Comparison of ENCODE assay signal across 16 cellular contexts in the genomic region with DNA sequence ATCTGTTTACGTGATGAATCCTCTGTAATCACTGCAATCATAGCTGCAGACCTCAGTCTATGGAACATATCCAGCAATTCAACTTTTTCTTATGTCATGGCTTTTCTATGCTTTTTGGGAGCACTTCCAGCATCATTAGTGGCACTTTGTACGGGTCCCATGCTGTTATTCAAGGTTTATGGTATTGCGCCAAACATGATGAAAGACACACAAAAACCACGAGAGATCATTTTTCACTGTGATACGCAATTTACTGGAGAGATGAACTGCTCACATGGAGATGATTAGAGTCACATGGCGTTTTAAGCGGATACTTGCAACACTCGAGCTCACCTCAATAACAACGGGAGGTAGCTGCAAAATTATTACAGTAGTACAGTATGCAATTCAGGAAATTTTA.
A peak's percentile ranks its signal among the peaks of the same experiment; 100 is the strongest.
DNase-seq lines count a peak whose midpoint lies in the region; ATAC-seq and TF ChIP-seq lines count a peak whose summit lies in the region.
"Had no signal": no experiment of that assay in that cellular context is flagged by ENCODE, and none has a peak within 500 bp of the region (broad histone marks: within the 10 kb centered on the region; RNA-seq: fewer than 3 reads in every experiment).

No MANE protein-coding gene starts in this region.

- peak; percentile 28; the same call in 1 of the 2 replicates for TF ChIP-seq EP300 in Ishikawa (IDR thresholded peaks at IDR 0.05; ENCODE audit: borderline replicate concordance)

- H3K4me3 Mint-ChIP-seq in mesothelial cell of epicardium, result no peak overlapping the region
- H3K4me3 Mint-ChIP-seq: activated CD4-positive, alpha-beta T cell treated with anti-CD3 and anti-CD28 coated beads, Interleukin-2, amount 10 ng/mL, durations not matched to agents 24 days and 14 days; activated naive CD8-positive, alpha-beta T cell treated with anti-CD3 and anti-CD28 coated beads, Interleukin-2, amount 10 ng/mL, durations not matched to agents 7 days and 5 days; immature natural killer cell; naive thymus-derived CD8-positive, alpha-beta T cell had no signal

- CTCF ChIA-PET in GM10248 (lab: Yijun Ruan, JAX), result interaction anchor here (1.2 to 1.7 kb wide), 2 partner anchors 8 to 12 kb away, joined by 3 to 4 read pairs; no protein-coding TSS in a partner anchor

- TF ChIP-seq CTCF in AG09319 (IDR thresholded peaks at IDR 0.05; ENCODE audit: low read depth, low read length) (no peak), mesothelial cell of epicardium (IDR thresholded peaks at IDR 0.05; ENCODE audit: unreplicated experiment) (no peak), GM10248 (IDR thresholded peaks at IDR 0.05; ENCODE audit: control extremely low read depth, extremely low read depth, low read depth, missing control alignments) (no peak)

- peak; percentile 62 for DNase-seq in AG09319 (ENCODE audit: extremely low read depth, low read depth)
- peak; percentile 34 for DNase-seq in NCI-H446 treated with DMSO at 0.1 percent for 48 hours (lab: John Stamatoyannopoulos, UW)
- peak; percentile 80 for DNase-seq in fibroblast of gingiva (ENCODE audit: low read depth)
- no peak for DNase-seq in mesothelial cell of epicardium (ENCODE audit: low spot score in 2 of 2, unreplicated experiment in 2 of 2)
- DNase-seq in GM10248 (ENCODE audit: extremely low spot score), result no peak
- DNase-seq: activated CD4-positive, alpha-beta T cell treated with anti-CD3 and anti-CD28 coated beads, Interleukin-2, amount 10 ng/mL, durations not matched to agents 24 days and 14 days; activated naive CD8-positive, alpha-beta T cell treated with anti-CD3 and anti-CD28 coated beads, Interleukin-2, amount 10 ng/mL, durations not matched to agents 7 days and 5 days; activated T-cell treated with anti-CD3 and anti-CD28 coated beads for 4 hours; central memory CD4-positive, alpha-beta T cell; immature natural killer cell; naive thymus-derived CD8-positive, alpha-beta T cell; SHP77 treated with DMSO at 0.1 percent for 48 hours; stimulated activated CD4-positive, alpha-beta T cell treated with anti-CD3 and anti-CD28 coated beads, Interleukin-15, amount 100 ng/mL, for 24 hours had no signal

- no peak overlapping the region for H3K27ac Mint-ChIP-seq in mesothelial cell of epicardium
- H3K27ac Mint-ChIP-seq: activated CD4-positive, alpha-beta T cell treated with anti-CD3 and anti-CD28 coated beads, Interleukin-2, amount 10 ng/mL, durations not matched to agents 24 days and 14 days; activated naive CD8-positive, alpha-beta T cell treated with anti-CD3 and anti-CD28 coated beads, Interleukin-2, amount 10 ng/mL, durations not matched to agents 7 days and 5 days; immature natural killer cell; naive thymus-derived CD8-positive, alpha-beta T cell had no signal

- H3K27me3 Mint-ChIP-seq in mesothelial cell of epicardium (ENCODE audit: low read depth), result no peaks in the 10 kb centered on the region
- H3K27me3 Mint-ChIP-seq: activated CD4-positive, alpha-beta T cell treated with anti-CD3 and anti-CD28 coated beads, Interleukin-2, amount 10 ng/mL, durations not matched to agents 24 days and 14 days; activated naive CD8-positive, alpha-beta T cell treated with anti-CD3 and anti-CD28 coated beads, Interleukin-2, amount 10 ng/mL, durations not matched to agents 7 days and 5 days; naive thymus-derived CD8-positive, alpha-beta T cell had no signal

- H3K4me1 Mint-ChIP-seq in mesothelial cell of epicardium, result no peaks in the 10 kb centered on the region
- H3K4me1 Mint-ChIP-seq: activated CD4-positive, alpha-beta T cell treated with anti-CD3 and anti-CD28 coated beads, Interleukin-2, amount 10 ng/mL, durations not matched to agents 24 days and 14 days; activated naive CD8-positive, alpha-beta T cell treated with anti-CD3 and anti-CD28 coated beads, Interleukin-2, amount 10 ng/mL, durations not matched to agents 7 days and 5 days; immature natural killer cell; naive thymus-derived CD8-positive, alpha-beta T cell had no signal

- H3K36me3 Mint-ChIP-seq in mesothelial cell of epicardium, result no peaks in the 10 kb centered on the region
- H3K36me3 Mint-ChIP-seq: activated naive CD8-positive, alpha-beta T cell treated with anti-CD3 and anti-CD28 coated beads, Interleukin-2, amount 10 ng/mL, durations not matched to agents 7 days and 5 days; immature natural killer cell; naive thymus-derived CD8-positive, alpha-beta T cell had no signal

- TF ChIP-seq RAD21 in Ishikawa (IDR thresholded peaks at IDR 0.05; ENCODE audit: low read depth), result no peak

- ATAC-seq in HG03095 (IDR thresholded peaks at IDR 0.05; ENCODE audit: unreplicated experiment) (no peak), HG03571 (IDR thresholded peaks at IDR 0.05; ENCODE audit: unreplicated experiment) (no peak)
- ATAC-seq: naive thymus-derived CD8-positive, alpha-beta T cell had no signal

- peaks cover 16% of the 10 kb centered on the region for H3K9me3 Mint-ChIP-seq in mesothelial cell of epicardium
- H3K9me3 Mint-ChIP-seq: activated CD4-positive, alpha-beta T cell treated with anti-CD3 and anti-CD28 coated beads, Interleukin-2, amount 10 ng/mL, durations not matched to agents 24 days and 14 days; activated naive CD8-positive, alpha-beta T cell treated with anti-CD3 and anti-CD28 coated beads, Interleukin-2, amount 10 ng/mL, durations not matched to agents 7 days and 5 days had no signal

- POLR2A ChIA-PET in GM10248 (lab: Yijun Ruan, JAX), result no interaction called here

TF ChIP-seq in Ishikawa, 13 proteins besides CTCF, POLR2A, EP300 and RAD21:
- no peak for TF ChIP-seq YY1 (IDR thresholded peaks at IDR 0.05; ENCODE audit: low read depth)
- TF ChIP-seq CREB1 (IDR thresholded peaks at IDR 0.05; ENCODE audit: low read depth), result no peak
- peak; percentile 30; the same call in 1 of the 2 replicates for TF ChIP-seq TEAD4 (IDR thresholded peaks at IDR 0.05)
- no peak for TF ChIP-seq FOXM1 (IDR thresholded peaks at IDR 0.05; ENCODE audit: borderline replicate concordance, low read depth)
- TF ChIP-seq, protein P1, sequence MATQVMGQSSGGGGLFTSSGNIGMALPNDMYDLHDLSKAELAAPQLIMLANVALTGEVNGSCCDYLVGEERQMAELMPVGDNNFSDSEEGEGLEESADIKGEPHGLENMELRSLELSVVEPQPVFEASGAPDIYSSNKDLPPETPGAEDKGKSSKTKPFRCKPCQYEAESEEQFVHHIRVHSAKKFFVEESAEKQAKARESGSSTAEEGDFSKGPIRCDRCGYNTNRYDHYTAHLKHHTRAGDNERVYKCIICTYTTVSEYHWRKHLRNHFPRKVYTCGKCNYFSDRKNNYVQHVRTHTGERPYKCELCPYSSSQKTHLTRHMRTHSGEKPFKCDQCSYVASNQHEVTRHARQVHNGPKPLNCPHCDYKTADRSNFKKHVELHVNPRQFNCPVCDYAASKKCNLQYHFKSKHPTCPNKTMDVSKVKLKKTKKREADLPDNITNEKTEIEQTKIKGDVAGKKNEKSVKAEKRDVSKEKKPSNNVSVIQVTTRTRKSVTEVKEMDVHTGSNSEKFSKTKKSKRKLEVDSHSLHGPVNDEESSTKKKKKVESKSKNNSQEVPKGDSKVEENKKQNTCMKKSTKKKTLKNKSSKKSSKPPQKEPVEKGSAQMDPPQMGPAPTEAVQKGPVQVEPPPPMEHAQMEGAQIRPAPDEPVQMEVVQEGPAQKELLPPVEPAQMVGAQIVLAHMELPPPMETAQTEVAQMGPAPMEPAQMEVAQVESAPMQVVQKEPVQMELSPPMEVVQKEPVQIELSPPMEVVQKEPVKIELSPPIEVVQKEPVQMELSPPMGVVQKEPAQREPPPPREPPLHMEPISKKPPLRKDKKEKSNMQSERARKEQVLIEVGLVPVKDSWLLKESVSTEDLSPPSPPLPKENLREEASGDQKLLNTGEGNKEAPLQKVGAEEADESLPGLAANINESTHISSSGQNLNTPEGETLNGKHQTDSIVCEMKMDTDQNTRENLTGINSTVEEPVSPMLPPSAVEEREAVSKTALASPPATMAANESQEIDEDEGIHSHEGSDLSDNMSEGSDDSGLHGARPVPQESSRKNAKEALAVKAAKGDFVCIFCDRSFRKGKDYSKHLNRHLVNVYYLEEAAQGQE (IDR thresholded peaks at IDR 0.05; ENCODE audit: low read depth), result no peak
- TF ChIP-seq, protein P2, sequence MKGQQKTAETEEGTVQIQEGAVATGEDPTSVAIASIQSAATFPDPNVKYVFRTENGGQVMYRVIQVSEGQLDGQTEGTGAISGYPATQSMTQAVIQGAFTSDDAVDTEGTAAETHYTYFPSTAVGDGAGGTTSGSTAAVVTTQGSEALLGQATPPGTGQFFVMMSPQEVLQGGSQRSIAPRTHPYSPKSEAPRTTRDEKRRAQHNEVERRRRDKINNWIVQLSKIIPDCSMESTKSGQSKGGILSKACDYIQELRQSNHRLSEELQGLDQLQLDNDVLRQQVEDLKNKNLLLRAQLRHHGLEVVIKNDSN (IDR thresholded peaks at IDR 0.05), result peak; percentile 63
- no peak for TF ChIP-seq ZBTB7A (IDR thresholded peaks at IDR 0.05; ENCODE audit: low read depth)
- peak; percentile 58 for TF ChIP-seq CEBPB (IDR thresholded peaks at IDR 0.05)
- TF ChIP-seq, protein P3, sequence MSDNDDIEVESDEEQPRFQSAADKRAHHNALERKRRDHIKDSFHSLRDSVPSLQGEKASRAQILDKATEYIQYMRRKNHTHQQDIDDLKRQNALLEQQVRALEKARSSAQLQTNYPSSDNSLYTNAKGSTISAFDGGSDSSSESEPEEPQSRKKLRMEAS (IDR thresholded peaks at IDR 0.05), result no peak
- TF ChIP-seq TAF1 (IDR thresholded peaks at IDR 0.05; ENCODE audit: low read depth), result no peak
- TF ChIP-seq EGR1 (IDR thresholded peaks at IDR 0.05), result no peak
- peak; percentile 43; the same call in 1 of the 2 replicates for TF ChIP-seq TCF12 (IDR thresholded peaks at IDR 0.05; ENCODE audit: low read depth)
- peak; percentile 63 for TF ChIP-seq NFIC (IDR thresholded peaks at IDR 0.05)

Comparison
In these comparisons a context has a peak if more than half of its experiments do, and no peak if none do; other contexts are left out.
1. DNase-seq: peak in AG09319 (single experiment), NCI-H446 treated with DMSO at 0.1 percent for 48 hours (single experiment) and fibroblast of gingiva (single experiment); none in mesothelial cell of epicardium (0 of 2) and GM10248 (single experiment).